In genomic region chr15:89017370-89018066, GRCh38 we compare ENCODE assay signal across 8 cellular contexts.
DNase-seq lines count a peak whose midpoint lies in the region; ATAC-seq and TF ChIP-seq lines count a peak whose summit lies in the region.

No MANE protein-coding gene starts in this region.

- peak overlapping the region; percentile 43 for H3K27ac ChIP-seq in AG04450 (ENCODE audit: low read depth, low read length)
- peak overlapping the region; percentile 59 for H3K27ac ChIP-seq in RWPE2 (ENCODE audit: poor library complexity, severe bottlenecking)
- H3K27ac ChIP-seq in neural progenitor cell = no peak overlapping the region

- H3K9me3 ChIP-seq in AG04450 (ENCODE audit: control insufficient read depth, insufficient read depth, low read length) (no peaks in the 10 kb centered on the region), RWPE2 (ENCODE audit: severe bottlenecking) (no peaks in the 10 kb centered on the region), neural progenitor cell (ENCODE audit: low read depth) (no peaks in the 10 kb centered on the region)

- H3K4me2 ChIP-seq in neural progenitor cell = peak overlapping the region; percentile 76

- H2AFZ ChIP-seq in neural progenitor cell (replicated peaks) = peak overlapping the region; percentile 95

- peaks cover 16% of the 10 kb centered on the region for H3K4me1 Mint-ChIP-seq in neural progenitor cell

- H3K36me3 ChIP-seq in RWPE2 (ENCODE audit: low read depth) = no peaks in the 10 kb centered on the region
- H3K36me3 ChIP-seq in neural progenitor cell = no peaks in the 10 kb centered on the region

- DNase-seq in AG04450 (ENCODE audit: low read depth, low spot score) (peak; percentile 48), RWPE2 (ENCODE audit: low spot score) (peak; percentile 85), foreskin fibroblast (peak; percentile 39 to 83), neural progenitor cell (ENCODE audit: low spot score) (peak; percentile 93)
- DNase-seq in Jurkat, Clone E6-1 (ENCODE audit: low read depth, low spot score) = peak; percentile 59
- DNase-seq in activated effector memory CD4-positive, alpha-beta T cell treated with Interleukin-2 at 50 U/mL for 16 hours = peak; percentile 75
- peak; percentile 90 for DNase-seq in stimulated activated naive CD8-positive, alpha-beta T cell treated with anti-CD3 and anti-CD28 coated beads, Interleukin-15, Interleukin-2, amounts not matched to agents 100 U/mL and 50 U/mL, for 24 hours

- H3K4me1 ChIP-seq in RWPE2 (ENCODE audit: insufficient read depth, poor library complexity, severe bottlenecking) (peaks cover 14% of the 10 kb centered on the region), neural progenitor cell (no peaks in the 10 kb centered on the region)

- no peak overlapping the region for H3K27ac Mint-ChIP-seq in neural progenitor cell

- H3K4me3 Mint-ChIP-seq in neural progenitor cell = peak overlapping the region; percentile 48

- POLR2A ChIA-PET in AG04450 (lab: Yijun Ruan, JAX) = no interaction called here

- no peak overlapping the region for H3K9ac ChIP-seq in neural progenitor cell

- no peaks in the 10 kb centered on the region for H3K27me3 ChIP-seq in AG04450 (ENCODE audit: control insufficient read depth, insufficient read depth, low read length)
- H3K27me3 ChIP-seq in RWPE2 (ENCODE audit: insufficient read depth, poor library complexity, severe bottlenecking) = no peaks in the 10 kb centered on the region
- H3K27me3 ChIP-seq in neural progenitor cell = peaks cover 15% of the 10 kb centered on the region

- TF ChIP-seq CTCF in AG04450 (IDR thresholded peaks at IDR 0.05; ENCODE audit: low read depth, low read length) = peak; percentile 91
- peak; percentile 99 for TF ChIP-seq CTCF in RWPE2 (IDR thresholded peaks at IDR 0.05; ENCODE audit: poor library complexity, severe bottlenecking)
- peak; percentile 95 for TF ChIP-seq CTCF in foreskin fibroblast (IDR thresholded peaks at IDR 0.05; ENCODE audit: low read depth, low read length)
- TF ChIP-seq CTCF in neural progenitor cell (IDR thresholded peaks at IDR 0.05) = peak; percentile 87

- CTCF ChIA-PET in AG04450 (lab: Charles Lee) = interaction anchor here (0.5 to 6.1 kb wide), 13 partner anchors 11 to 360 kb away, joined by 3 to 85 read pairs (median 3); no protein-coding TSS in a partner anchor

- H3K4me3 ChIP-seq in AG04450 (ENCODE audit: low read depth, low read length) = peak overlapping the region; percentile 56
- peak overlapping the region; percentile 32 for H3K4me3 ChIP-seq in Jurkat, Clone E6-1 (ENCODE audit: low read length)
- peak overlapping the region; percentile 3 for H3K4me3 ChIP-seq in RWPE2 (ENCODE audit: severe bottlenecking)
- peak overlapping the region; percentile 32 to 52 for H3K4me3 ChIP-seq in foreskin fibroblast (ENCODE audit: low read depth in 1 of 2, low read length in 2 of 2)
- H3K4me3 ChIP-seq in neural progenitor cell = peak overlapping the region; percentile 31

- peaks cover 17% of the 10 kb centered on the region for H3K27me3 Mint-ChIP-seq in neural progenitor cell (ENCODE audit: insufficient read depth, low read depth)

- no peaks in the 10 kb centered on the region for H3F3A ChIP-seq in neural progenitor cell (ENCODE audit: low read depth)

- ATAC-seq in GM19023 (IDR thresholded peaks at IDR 0.05; ENCODE audit: unreplicated experiment) (peak; percentile 72), RWPE2 (ENCODE audit: low read depth) (peak; percentile 72)
- ATAC-seq in stimulated activated naive CD8-positive, alpha-beta T cell treated with anti-CD3 and anti-CD28 coated beads, Interleukin-15, Interleukin-2, amounts not matched to agents 100 U/mL and 50 U/mL, for 24 hours = peak; percentile 83

- no peaks in the 10 kb centered on the region for H4K20me1 ChIP-seq in neural progenitor cell (ENCODE audit: low read depth)

- H3K9me3 Mint-ChIP-seq in neural progenitor cell = peaks cover 6% of the 10 kb centered on the region

- no peaks in the 10 kb centered on the region for H3K79me2 ChIP-seq in neural progenitor cell (ENCODE audit: low read depth)

- no peaks in the 10 kb centered on the region for H3K36me3 Mint-ChIP-seq in neural progenitor cell

Comparison
In these comparisons a context has a peak if more than half of its experiments do, and no peak if none do; other contexts are left out.
1. H3K4me3 ChIP-seq: peak in every context shown above with its lines; median percentile 56 in AG04450; 42 in foreskin fibroblast; 32 in Jurkat, Clone E6-1; 31 in neural progenitor cell; 3 in RWPE2.